19 cellular contexts compared by ENCODE assay signal in the genomic region with DNA sequence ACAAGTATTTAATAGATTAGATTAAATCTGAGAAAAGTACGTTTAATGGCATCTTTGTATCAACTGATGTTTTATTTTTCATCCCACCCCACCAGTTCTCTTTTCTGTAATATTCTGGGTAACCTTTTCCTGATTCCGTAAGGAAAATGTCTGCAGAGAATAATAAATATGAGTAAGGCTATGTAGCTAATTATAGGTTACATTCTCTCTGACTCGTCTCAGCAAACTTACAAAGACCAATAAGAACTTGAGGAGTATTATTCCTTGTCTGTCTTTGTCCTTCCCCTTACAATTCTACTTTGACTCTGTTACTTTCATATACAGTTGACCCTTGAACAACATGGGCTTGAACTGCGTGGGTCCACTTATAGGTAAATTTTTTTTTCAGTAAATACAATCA.
"Had no signal": no experiment of that assay in that cellular context is flagged by ENCODE, and none has a peak within 500 bp of the region (broad histone marks: within the 10 kb centered on the region; RNA-seq: fewer than 3 reads in every experiment).

No MANE protein-coding gene starts in this region.

- H3K4me3 Mint-ChIP-seq: activated CD4-positive, alpha-beta T cell treated with anti-CD3 and anti-CD28 coated beads, Interleukin-2, amount 10 ng/mL, durations not matched to agents 24 days and 14 days; activated CD8-positive, alpha-beta T cell treated with anti-CD3 and anti-CD28 coated beads for 36 hours; activated T-cell treated with anti-CD3 and anti-CD28 coated beads, Interleukin-2, amount 50 U/mL, for 24 hours; endodermal cell; naive thymus-derived CD4-positive, alpha-beta T cell had no signal

- H3K9me3 Mint-ChIP-seq: activated CD4-positive, alpha-beta T cell treated with anti-CD3 and anti-CD28 coated beads, Interleukin-2, amount 10 ng/mL, durations not matched to agents 24 days and 14 days; activated CD8-positive, alpha-beta T cell treated with anti-CD3 and anti-CD28 coated beads for 36 hours; activated T-cell treated with anti-CD3 and anti-CD28 coated beads, Interleukin-2, amount 50 U/mL, for 24 hours; activated T-helper 2 cell treated with anti-CD3 and anti-CD28 coated beads, Interferon-gamma antibody, Interleukin-2, Interleukin-4, amounts not matched to agents 10 μg/mL and 5 μg/mL and 100 μg/mL, durations not matched to agents 14 hours and 24 hours and 36 hours; endodermal cell; naive thymus-derived CD4-positive, alpha-beta T cell had no signal

- H3K27ac Mint-ChIP-seq: activated CD4-positive, alpha-beta T cell treated with anti-CD3 and anti-CD28 coated beads, Interleukin-2, amount 10 ng/mL, durations not matched to agents 24 days and 14 days; activated CD8-positive, alpha-beta T cell treated with anti-CD3 and anti-CD28 coated beads for 36 hours; activated T-cell treated with anti-CD3 and anti-CD28 coated beads, Interleukin-2, amount 50 U/mL, for 24 hours; activated T-helper 2 cell treated with anti-CD3 and anti-CD28 coated beads, Interferon-gamma antibody, Interleukin-2, Interleukin-4, amounts not matched to agents 10 μg/mL and 5 μg/mL and 100 μg/mL, durations not matched to agents 14 hours and 24 hours and 36 hours; endodermal cell; naive thymus-derived CD4-positive, alpha-beta T cell had no signal

- DNase-seq: activated CD4-positive, alpha-beta T cell treated with anti-CD3 and anti-CD28 coated beads, Interleukin-2, amount 10 ng/mL, durations not matched to agents 24 days and 14 days; activated CD8-positive, alpha-beta T cell treated with anti-CD3 and anti-CD28 coated beads for 36 hours; activated naive CD4-positive, alpha-beta T cell treated with Interleukin-2 at 50 U/mL for 16 hours; activated T-cell treated with anti-CD3 and anti-CD28 coated beads, Interleukin-2, amount 50 U/mL, for 24 hours; aorta; brain microvascular endothelial cell; central memory CD4-positive, alpha-beta T cell; endodermal cell; foreskin melanocyte; head of caudate nucleus; kidney; left lung; naive thymus-derived CD4-positive, alpha-beta T cell; stimulated activated CD4-positive, alpha-beta T cell treated with anti-CD3 and anti-CD28 coated beads, Interleukin-2, amount 100 ng/mL, for 24 hours; stimulated activated naive CD4-positive, alpha-beta T cell treated with Interleukin-2 at 50 U/mL for 16 hours; tibial artery had no signal

- H3K9me3 ChIP-seq: left lung, prostate gland, right atrium auricular region, tibial artery had no signal

- ATAC-seq: activated CD8-positive, alpha-beta T cell treated with anti-CD3 and anti-CD28 coated beads for 36 hours; left lung; naive thymus-derived CD4-positive, alpha-beta T cell had no signal

- H3K27me3 ChIP-seq: brain microvascular endothelial cell, left lung, right atrium auricular region, tibial artery had no signal

- H3K36me3 ChIP-seq: brain microvascular endothelial cell, prostate gland, right atrium auricular region, tibial artery had no signal

- H3K27ac ChIP-seq: brain microvascular endothelial cell, prostate gland, tibial artery had no signal

- H3K4me1 ChIP-seq: prostate gland had no signal

- H3K27me3 Mint-ChIP-seq: activated CD4-positive, alpha-beta T cell treated with anti-CD3 and anti-CD28 coated beads, Interleukin-2, amount 10 ng/mL, durations not matched to agents 24 days and 14 days; activated CD8-positive, alpha-beta T cell treated with anti-CD3 and anti-CD28 coated beads for 36 hours; activated T-cell treated with anti-CD3 and anti-CD28 coated beads, Interleukin-2, amount 50 U/mL, for 24 hours; naive thymus-derived CD4-positive, alpha-beta T cell had no signal

- H3K4me3 ChIP-seq: left lung, prostate gland, right atrium auricular region, tibial artery had no signal
